22 cellular contexts compared by ENCODE assay signal in the genomic region with DNA sequence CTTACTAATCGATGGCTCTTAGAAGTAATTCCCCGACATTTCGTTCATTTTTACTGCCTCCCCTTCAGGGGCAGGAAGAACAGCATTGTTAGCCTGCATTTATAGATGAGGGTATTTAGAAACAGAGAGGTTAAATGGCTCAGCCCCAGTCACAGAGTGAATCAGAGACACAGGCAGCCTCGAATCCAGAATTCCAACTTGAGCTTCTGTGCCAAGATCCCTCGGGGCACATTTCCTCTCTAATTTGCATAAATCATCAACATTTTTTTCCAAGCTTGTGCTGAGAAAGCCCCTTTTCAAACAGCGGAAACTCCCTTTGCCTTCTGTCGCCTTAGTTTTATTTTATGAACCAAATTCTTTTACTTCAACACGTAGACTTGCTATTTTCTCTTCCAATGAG.
DNase-seq lines count a peak whose midpoint lies in the region; ATAC-seq, FAIRE-seq and TF ChIP-seq lines count a peak whose summit lies in the region.
"Had no signal": no experiment of that assay in that cellular context is flagged by ENCODE, and none has a peak within 500 bp of the region (broad histone marks: within the 10 kb centered on the region; RNA-seq: fewer than 3 reads in every experiment).

No MANE protein-coding gene starts in this region.

- no peaks in the 10 kb centered on the region for H3K36me3 Mint-ChIP-seq in activated T-helper 17 cell treated with anti-CD3 and anti-CD28 coated beads, Interleukin-2, amount 50 U/mL, for 72 hours (ENCODE audit: low read depth)
- H3K36me3 Mint-ChIP-seq in H9 (ENCODE audit: insufficient read depth in 1 of 3, low read depth in 3 of 3) = peaks cover 7 to 15% (median 9%) of the 10 kb centered on the region in 3 experiments

- no peak overlapping the region for H3K23ac ChIP-seq in H9 (ENCODE audit: insufficient read length, low read depth, low read length)

- TF ChIP-seq POLR2A in GM12892 (IDR thresholded peaks at IDR 0.05; ENCODE audit: low read depth, low read length) = no peak

- no peak overlapping the region for H3K4ac ChIP-seq in H9 (ENCODE audit: low read depth, low read length)

- no peaks in the 10 kb centered on the region for H3K27me3 Mint-ChIP-seq in activated T-helper 17 cell treated with anti-CD3 and anti-CD28 coated beads, Interleukin-2, amount 50 U/mL, for 72 hours
- peaks cover 16% of the 10 kb centered on the region for H3K27me3 Mint-ChIP-seq in H9 (ENCODE audit: low read depth)

- H2BK5ac ChIP-seq in H9 (ENCODE audit: insufficient read length, low read length) = no peak overlapping the region

- peaks cover 4% of the 10 kb centered on the region for H3K4me1 Mint-ChIP-seq in activated T-helper 17 cell treated with anti-CD3 and anti-CD28 coated beads, Interleukin-2, amount 50 U/mL, for 72 hours
- peaks cover 3 to 8% of the 10 kb centered on the region in 2 experiments for H3K4me1 Mint-ChIP-seq in H9

- no CpG with 5 or more reads among the region's 8 CpGs for WGBS in H9 (ENCODE audit: extremely low coverage, insufficient read length, low lambda C conversion rate)

- 0 out of 2 replicates have a peak, but pooled peaks cover 1% of the 10 kb centered on the region for H3K79me2 ChIP-seq in H9 (ENCODE audit: insufficient read depth, low read length)

- no peak overlapping the region for H3K27ac Mint-ChIP-seq in activated T-helper 17 cell treated with anti-CD3 and anti-CD28 coated beads, Interleukin-2, amount 50 U/mL, for 72 hours
- no peak overlapping the region for H3K27ac Mint-ChIP-seq in H9

- H3K27me3 ChIP-seq in H7 (ENCODE audit: control insufficient read depth, insufficient read depth, low read length) (no peaks in the 10 kb centered on the region), H9 (ENCODE audit: insufficient read depth, low read length) (no peaks in the 10 kb centered on the region)
- H3K27me3 ChIP-seq: BLaER1, esophagus squamous epithelium, uterus had no signal

- no peak overlapping the region for H3K27ac ChIP-seq in H9 (ENCODE audit: insufficient read length, low read depth, low read length)
- H3K27ac ChIP-seq: BLaER1, dorsolateral prefrontal cortex, esophagus squamous epithelium, psoas muscle, uterus had no signal

- H3T11ph ChIP-seq in H9 (ENCODE audit: low read length) = no peak overlapping the region

- H3K79me1 ChIP-seq in H9 (ENCODE audit: insufficient read depth, low read depth, low read length, poor library complexity, severe bottlenecking) = no peaks in the 10 kb centered on the region

- peaks cover 8% of the 10 kb centered on the region for H3K9me3 ChIP-seq in H9 (ENCODE audit: control insufficient read depth, low read depth, low read length)
- H3K9me3 ChIP-seq: uterus had no signal

- no peaks in the 10 kb centered on the region for H4K20me1 ChIP-seq in H9 (ENCODE audit: control insufficient read depth, insufficient read depth, insufficient read length)
- H4K20me1 ChIP-seq: BLaER1 had no signal

- H2BK15ac ChIP-seq in H9 (ENCODE audit: low read depth, low read length) = no peak overlapping the region

- no peak overlapping the region for H3K9ac ChIP-seq in H9 (ENCODE audit: extremely low read depth, insufficient read length, low read length)
- H3K9ac ChIP-seq: BLaER1 had no signal

- H3K14ac ChIP-seq in H9 (ENCODE audit: insufficient read depth, low read length) = no peak overlapping the region

- ATAC-seq in activated T-helper 17 cell treated with anti-CD3 and anti-CD28 coated beads, Interleukin-2, amount 50 U/mL, for 72 hours (replicated peaks) = peak; percentile 12
- ATAC-seq in GM18907 (IDR thresholded peaks at IDR 0.05; ENCODE audit: unreplicated experiment) (no peak), HG03439 (IDR thresholded peaks at IDR 0.05; ENCODE audit: unreplicated experiment) (no peak)
- ATAC-seq: activated T-cell treated with anti-CD3 and anti-CD28 coated beads, Interleukin-2, amount 50 U/mL, for 4 hours; left ventricle myocardium superior; psoas muscle had no signal

- H4K91ac ChIP-seq in H9 (ENCODE audit: insufficient read length, low read depth, low read length) = no peak overlapping the region

- no peak overlapping the region for H2BK120ac ChIP-seq in H9 (ENCODE audit: low read depth, low read length, poor library complexity, severe bottlenecking)

- H3K56ac ChIP-seq in H9 (ENCODE audit: insufficient read length, low read depth, low read length) = no peak overlapping the region

- no peaks in the 10 kb centered on the region for H3K23me2 ChIP-seq in H9 (ENCODE audit: insufficient read length, low read depth, low read length, poor library complexity, severe bottlenecking)

- TF ChIP-seq CTCF in foreskin fibroblast (IDR thresholded peaks at IDR 0.05; ENCODE audit: low read depth, low read length) = no peak
- TF ChIP-seq CTCF in H9 (conservative IDR thresholded peaks at IDR 0.05) = no peak

- no peak overlapping the region for H2BK20ac ChIP-seq in H9 (ENCODE audit: low read depth, low read length, poor library complexity, severe bottlenecking)

- H4K8ac ChIP-seq in H9 (replicated peaks; ENCODE audit: insufficient read length, low read depth, low read length) = no peak overlapping the region

- H3K4me1 ChIP-seq in H9 (ENCODE audit: insufficient read depth, low read length) = no peaks in the 10 kb centered on the region
- H3K4me1 ChIP-seq: BLaER1, psoas muscle, uterus had no signal

- peak; percentile 65 for FAIRE-seq in GM12892 (lab: Jason Lieb, UNC)

- no peak overlapping the region for H2BK12ac ChIP-seq in H9 (ENCODE audit: insufficient read length, low read depth, low read length)

- no peak overlapping the region for H4K5ac ChIP-seq in H9 (ENCODE audit: insufficient read length, low read depth, low read length)

- no peak overlapping the region for H3K18ac ChIP-seq in H9 (ENCODE audit: insufficient read length, low read depth, low read length)

- no peaks in the 10 kb centered on the region for H3K9me3 Mint-ChIP-seq in activated T-helper 17 cell treated with anti-CD3 and anti-CD28 coated beads, Interleukin-2, amount 50 U/mL, for 72 hours
- H3K9me3 Mint-ChIP-seq in H9 = peaks cover 66 to 76% of the 10 kb centered on the region in 2 experiments

- peak overlapping the region; percentile 37 for H3K4me3 Mint-ChIP-seq in activated T-helper 17 cell treated with anti-CD3 and anti-CD28 coated beads, Interleukin-2, amount 50 U/mL, for 72 hours
- H3K4me3 Mint-ChIP-seq in H9 = no peak overlapping the region
- H3K4me3 Mint-ChIP-seq: activated T-cell treated with anti-CD3 and anti-CD28 coated beads, Interleukin-2, amount 50 U/mL, for 4 hours; naive B cell had no signal

- H3K4me2 ChIP-seq in H9 (ENCODE audit: insufficient read depth, insufficient read length, low read length) = no peak overlapping the region
- H3K4me2 ChIP-seq: BLaER1 had no signal

- no peak overlapping the region for H2AK5ac ChIP-seq in H9 (ENCODE audit: insufficient read length, low read length)

- DNase-seq in AG20443 (ENCODE audit: low spot score) (peak; percentile 33), GM12892 (ENCODE audit: insufficient read length) (no peak), foreskin fibroblast (peak; percentile 43 to 66), H7 (no peak), H9 (no peak)
- DNase-seq: activated T-cell treated with anti-CD3 and anti-CD28 coated beads, Interleukin-2, amount 50 U/mL, for 4 hours; aorta; DMS79; dorsolateral prefrontal cortex; esophagus squamous epithelium; Karpas-422; left ventricle myocardium superior; naive B cell; NCI-H1694 treated with DMSO at 0.1 percent for 48 hours; NCI-H748 treated with DMSO at 0.1 percent for 48 hours; psoas muscle; RPMI8226; uterus had no signal

- H3K36me3 ChIP-seq in H7 (replicated peaks; ENCODE audit: control insufficient read depth, insufficient read depth, low read length) = no peaks in the 10 kb centered on the region
- H3K36me3 ChIP-seq: BLaER1, esophagus squamous epithelium, uterus had no signal

- H3K4me3 ChIP-seq in foreskin fibroblast (ENCODE audit: low read depth in 1 of 2, low read length in 2 of 2) (peak overlapping the region; percentile 1 to 20), H7 (ENCODE audit: insufficient read depth, low read depth, low read length) (no peak overlapping the region)
- H3K4me3 ChIP-seq: BLaER1, dorsolateral prefrontal cortex, esophagus squamous epithelium, psoas muscle, uterus had no signal

- H2AFZ ChIP-seq in H9 (ENCODE audit: low read length) = no peak overlapping the region

Comparison
In these comparisons a context has a peak if more than half of its experiments do, and no peak if none do; other contexts are left out.
1. DNase-seq: peak in AG20443 (single experiment) and foreskin fibroblast (2 of 2); none in GM12892 (single experiment), H7 (single experiment) and H9 (single experiment).